Comparison of ENCODE assay signal across 12 cellular contexts in genomic region chr6:148969679-148970078, GRCh38.
DNase-seq lines count a peak whose midpoint lies in the region; ATAC-seq and TF ChIP-seq lines count a peak whose summit lies in the region.
"Had no signal": no experiment of that assay in that cellular context is flagged by ENCODE, and none has a peak within 500 bp of the region (broad histone marks: within the 10 kb centered on the region; RNA-seq: fewer than 3 reads in every experiment).

No MANE protein-coding gene starts in this region.

- DNase-seq in GM03348 (ENCODE audit: low spot score) (peak; percentile 76), NCI-H2171 treated with DMSO at 0.1 percent for 48 hours (lab: John Stamatoyannopoulos, UW) (peak; percentile 96), esophagus muscularis mucosa (ENCODE audit: extremely low spot score) (no peak), neural progenitor cell (ENCODE audit: low spot score) (peak; percentile 73)
- DNase-seq in activated CD4-positive, alpha-beta T cell treated with anti-CD3 and anti-CD28 coated beads for 36 hours = no peak
- DNase-seq: Kasumi-1 had no signal

- peaks cover 14% of the 10 kb centered on the region for H3K79me2 ChIP-seq in neural progenitor cell (ENCODE audit: low read depth)

- H3K27me3 ChIP-seq in esophagus muscularis mucosa (no peaks in the 10 kb centered on the region), neural progenitor cell (no peaks in the 10 kb centered on the region)
- H3K27me3 ChIP-seq: tibial nerve had no signal

- intact Hi-C loops in esophagus muscularis mucosa (cut with DNase I) = no loop called here
- intact Hi-C loops in activated CD4-positive, alpha-beta T cell treated with anti-CD3 and anti-CD28 coated beads for 36 hours (cut with DNase I, micrococcal nuclease) = no loop called here

- peak overlapping the region; percentile 58 for H3K4me3 Mint-ChIP-seq in neural progenitor cell
- no peak overlapping the region for H3K4me3 Mint-ChIP-seq in activated CD4-positive, alpha-beta T cell treated with anti-CD3 and anti-CD28 coated beads for 36 hours
- H3K4me3 Mint-ChIP-seq: activated T-helper 17 cell treated with anti-CD3 and anti-CD28 coated beads, Interleukin-2, amount 50 U/mL, for 72 hours; dendritic cell treated with granulocyte-macrophage colony-stimulating factor and Interleukin-4, amounts not matched to agents 40 ng/mL and 50 ng/mL, for 4 days had no signal

- H3K4me2 ChIP-seq in neural progenitor cell = peak overlapping the region; percentile 48

- H3K27ac Mint-ChIP-seq in neural progenitor cell = peak overlapping the region; percentile 99
- H3K27ac Mint-ChIP-seq in activated CD4-positive, alpha-beta T cell treated with anti-CD3 and anti-CD28 coated beads for 36 hours = no peak overlapping the region
- H3K27ac Mint-ChIP-seq: activated T-helper 17 cell treated with anti-CD3 and anti-CD28 coated beads, Interleukin-2, amount 50 U/mL, for 72 hours; dendritic cell treated with granulocyte-macrophage colony-stimulating factor and Interleukin-4, amounts not matched to agents 40 ng/mL and 50 ng/mL, for 4 days had no signal

- peaks cover 12% of the 10 kb centered on the region for H3K27me3 Mint-ChIP-seq in neural progenitor cell (ENCODE audit: insufficient read depth, low read depth)
- peaks cover 10% of the 10 kb centered on the region for H3K27me3 Mint-ChIP-seq in activated CD4-positive, alpha-beta T cell treated with anti-CD3 and anti-CD28 coated beads for 36 hours
- H3K27me3 Mint-ChIP-seq: activated T-helper 17 cell treated with anti-CD3 and anti-CD28 coated beads, Interleukin-2, amount 50 U/mL, for 72 hours had no signal

- no peak for ATAC-seq in activated CD4-positive, alpha-beta T cell treated with anti-CD3 and anti-CD28 coated beads for 36 hours
- ATAC-seq in GM21360 (IDR thresholded peaks at IDR 0.05; ENCODE audit: unreplicated experiment) (no peak), HG03095 (IDR thresholded peaks at IDR 0.05; ENCODE audit: unreplicated experiment) (no peak), GM21619 (IDR thresholded peaks at IDR 0.05; ENCODE audit: unreplicated experiment) (no peak)
- ATAC-seq: activated T-helper 17 cell treated with anti-CD3 and anti-CD28 coated beads, Interleukin-2, amount 50 U/mL, for 72 hours had no signal

- H3K36me3 ChIP-seq in esophagus muscularis mucosa (peaks cover 0 to 6% (median 2%) of the 10 kb centered on the region in 4 donors), neural progenitor cell (no peaks in the 10 kb centered on the region)

- no peak for TF ChIP-seq EP300 in esophagus muscularis mucosa (IDR thresholded peaks at IDR 0.05)

- no peaks in the 10 kb centered on the region for H3K9me3 ChIP-seq in esophagus muscularis mucosa
- H3K9me3 ChIP-seq in neural progenitor cell (ENCODE audit: low read depth) = no peaks in the 10 kb centered on the region
- H3K9me3 ChIP-seq: tibial nerve had no signal

- no peak overlapping the region for H2AFZ ChIP-seq in neural progenitor cell (replicated peaks)

- 64% methylated on average over 10 of the region's 10 CpGs for WGBS in esophagus muscularis mucosa

- no peak overlapping the region for H3K9ac ChIP-seq in neural progenitor cell

- CTCF ChIA-PET in activated CD4-positive, alpha-beta T cell treated with anti-CD3 and anti-CD28 coated beads for 36 hours (lab: Charles Lee) = interaction anchor here (0.9 to 1.9 kb wide), 2 partner anchors 392 to 409 kb away, joined by 3 to 4 read pairs; no protein-coding TSS in a partner anchor

- TF ChIP-seq CTCF in esophagus muscularis mucosa (IDR thresholded peaks at IDR 0.05) = no peak
- TF ChIP-seq CTCF in neural progenitor cell (IDR thresholded peaks at IDR 0.05) = no peak

- H3K9me3 Mint-ChIP-seq in neural progenitor cell = no peaks in the 10 kb centered on the region
- H3K9me3 Mint-ChIP-seq in activated CD4-positive, alpha-beta T cell treated with anti-CD3 and anti-CD28 coated beads for 36 hours (ENCODE audit: low read depth) = no peaks in the 10 kb centered on the region
- H3K9me3 Mint-ChIP-seq: activated T-helper 17 cell treated with anti-CD3 and anti-CD28 coated beads, Interleukin-2, amount 50 U/mL, for 72 hours; dendritic cell treated with granulocyte-macrophage colony-stimulating factor and Interleukin-4, amounts not matched to agents 40 ng/mL and 50 ng/mL, for 4 days had no signal

- peaks cover 17% of the 10 kb centered on the region for H3K36me3 Mint-ChIP-seq in neural progenitor cell
- no peaks in the 10 kb centered on the region for H3K36me3 Mint-ChIP-seq in activated CD4-positive, alpha-beta T cell treated with anti-CD3 and anti-CD28 coated beads for 36 hours (ENCODE audit: low read depth)

- peaks cover 51% of the 10 kb centered on the region for H3F3A ChIP-seq in neural progenitor cell (ENCODE audit: low read depth)

- POLR2A ChIA-PET in activated CD4-positive, alpha-beta T cell treated with anti-CD3 and anti-CD28 coated beads for 36 hours (lab: Charles Lee) = no interaction called here

- H3K4me1 Mint-ChIP-seq in neural progenitor cell = peaks cover 67% of the 10 kb centered on the region
- H3K4me1 Mint-ChIP-seq in activated CD4-positive, alpha-beta T cell treated with anti-CD3 and anti-CD28 coated beads for 36 hours = no peaks in the 10 kb centered on the region
- H3K4me1 Mint-ChIP-seq: activated T-helper 17 cell treated with anti-CD3 and anti-CD28 coated beads, Interleukin-2, amount 50 U/mL, for 72 hours had no signal

- TF ChIP-seq POLR2A in esophagus muscularis mucosa (IDR thresholded peaks at IDR 0.05; ENCODE audit: low read depth) = no peak

- peak overlapping the region; percentile 40 to 60 (median 52) for H3K27ac ChIP-seq in esophagus muscularis mucosa (replicated peaks in 1 of 4)
- peak overlapping the region; percentile 75 for H3K27ac ChIP-seq in neural progenitor cell

- H3K4me1 ChIP-seq in esophagus muscularis mucosa (peaks cover 3 to 58% (median 47%) of the 10 kb centered on the region in 4 donors), neural progenitor cell (peaks cover 62% of the 10 kb centered on the region)

- H3K4me3 ChIP-seq in esophagus muscularis mucosa = no peak overlapping the region
- no peak overlapping the region for H3K4me3 ChIP-seq in neural progenitor cell
- H3K4me3 ChIP-seq: tibial nerve had no signal

- peaks cover 10% of the 10 kb centered on the region for H4K20me1 ChIP-seq in neural progenitor cell (ENCODE audit: low read depth)

Comparison
In these comparisons a context has a peak if more than half of its experiments do, and no peak if none do; other contexts are left out.
1. DNase-seq: peak in GM03348 (single experiment), NCI-H2171 treated with DMSO at 0.1 percent for 48 hours (single experiment) and neural progenitor cell (single experiment); none in esophagus muscularis mucosa (single experiment) and activated CD4-positive, alpha-beta T cell treated with anti-CD3 and anti-CD28 coated beads for 36 hours (single experiment).